ENCODE assay signal across 25 cellular contexts in the genomic region with DNA sequence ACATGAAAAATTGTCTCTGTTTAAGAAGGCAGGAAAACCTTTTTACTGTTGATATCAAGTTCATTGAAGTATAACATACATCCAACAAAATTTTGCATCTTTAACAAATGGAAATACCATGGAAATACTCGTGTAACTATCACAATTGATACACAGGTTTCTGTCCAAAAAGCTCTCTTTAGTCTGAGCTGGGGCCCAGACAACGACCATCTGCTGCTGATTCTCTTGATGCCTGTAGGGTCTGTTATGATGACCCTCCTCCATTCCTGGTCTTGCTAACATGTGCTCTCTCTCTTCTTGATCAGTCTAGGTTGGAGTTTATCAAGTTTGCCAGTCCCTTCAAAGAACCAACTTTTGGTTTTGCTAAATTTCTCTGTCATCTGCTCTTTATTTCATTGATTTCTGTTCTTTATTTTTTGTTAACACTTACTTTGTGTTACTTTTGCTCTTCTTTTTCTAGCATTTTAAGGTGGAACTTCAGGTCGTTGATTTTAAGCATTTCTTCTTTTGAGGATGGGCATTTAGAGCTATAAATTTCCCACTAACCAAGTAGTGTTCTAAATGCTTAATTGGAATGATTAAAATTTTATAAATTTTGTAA.
"Had no signal": no experiment of that assay in that cellular context is flagged by ENCODE, and none has a peak within 500 bp of the region (broad histone marks: within the 10 kb centered on the region; RNA-seq: fewer than 3 reads in every experiment).

No MANE protein-coding gene starts in this region.

- H3K36me3 ChIP-seq: ascending aorta, MG63, Peyer's patch, SJCRH30 had no signal

- H3K4me1 ChIP-seq: ascending aorta had no signal

- H3K4me3 Mint-ChIP-seq: activated CD4-positive, alpha-beta memory T cell treated with anti-CD3 and anti-CD28 coated beads for 36 hours; activated CD4-positive, alpha-beta T cell treated with anti-CD3 and anti-CD28 coated beads, Interleukin-2, amount 10 ng/mL, durations not matched to agents 7 days and 5 days; activated naive CD8-positive, alpha-beta T cell treated with anti-CD3 and anti-CD28 coated beads, Interleukin-2, amount 50 U/mL, for 24 hours; activated T-cell treated with anti-CD3 and anti-CD28 coated beads, Interleukin-2, amount 50 U/mL, for 4 hours had no signal

- H3K9me3 ChIP-seq: ascending aorta, body of pancreas, Peyer's patch, SK-N-SH had no signal

- H3K4me1 Mint-ChIP-seq: activated CD4-positive, alpha-beta T cell treated with anti-CD3 and anti-CD28 coated beads, Interleukin-2, amount 10 ng/mL, durations not matched to agents 7 days and 5 days had no signal

- H3K27ac ChIP-seq: ascending aorta, body of pancreas, KMS-11, Peyer's patch, SJCRH30, VCaP had no signal

- H3K4me3 ChIP-seq: ascending aorta, body of pancreas, MG63, Peyer's patch, SJCRH30 had no signal

- H3K27me3 ChIP-seq: ascending aorta, body of pancreas, MG63, Peyer's patch, SJCRH30 had no signal

- DNase-seq: activated CD4-positive, alpha-beta memory T cell treated with anti-CD3 and anti-CD28 coated beads for 36 hours; activated CD4-positive, alpha-beta T cell treated with anti-CD3 and anti-CD28 coated beads, Interleukin-2, amount 10 ng/mL, durations not matched to agents 7 days and 5 days; activated CD4-positive, CD25-positive, alpha-beta regulatory T cell; activated effector memory CD4-positive, alpha-beta T cell treated with anti-CD3 and anti-CD28 coated beads, Interleukin-2, amount 50 U/mL, for 16 hours; activated naive CD4-positive, alpha-beta T cell treated with Interleukin-2 at 50 U/mL for 16 hours; activated naive CD8-positive, alpha-beta T cell treated with anti-CD3 and anti-CD28 coated beads, Interleukin-2, amount 50 U/mL, for 24 hours; activated T-cell treated with anti-CD3 and anti-CD28 coated beads, Interleukin-2, amount 50 U/mL, for 4 hours; amniotic stem cell; body of pancreas; central memory CD4-positive, alpha-beta T cell; MG63; MV-4-11; NCI-H1105; NCI-H1436; NCI-H187 treated with DMSO at 0.1 percent for 48 hours; NCI-H2081 treated with DMSO at 0.1 percent for 48 hours; NCI-H226; Peyer's patch; Right ventricle myocardium superior; SJCRH30; SK-N-SH; T-helper 1 cell had no signal

- H3K27ac Mint-ChIP-seq: activated CD4-positive, alpha-beta memory T cell treated with anti-CD3 and anti-CD28 coated beads for 36 hours; activated CD4-positive, alpha-beta T cell treated with anti-CD3 and anti-CD28 coated beads, Interleukin-2, amount 10 ng/mL, durations not matched to agents 7 days and 5 days; activated naive CD8-positive, alpha-beta T cell treated with anti-CD3 and anti-CD28 coated beads, Interleukin-2, amount 50 U/mL, for 24 hours had no signal

- H3K9ac ChIP-seq: KMS-11, SK-N-SH had no signal
